ENCODE assay signal across 19 cellular contexts in genomic region chr13:99392126-99392805, GRCh38.
DNase-seq lines count a peak whose midpoint lies in the region; ATAC-seq and TF ChIP-seq lines count a peak whose summit lies in the region.
"Had no signal": no experiment of that assay in that cellular context is flagged by ENCODE, and none has a peak within 500 bp of the region (broad histone marks: within the 10 kb centered on the region; RNA-seq: fewer than 3 reads in every experiment).

No MANE protein-coding gene starts in this region.

- H3K4me2 ChIP-seq in BLaER1 treated with 17β-estradiol and CSF1 and Interleukin-3, amounts not matched to agents 10 nM and 100 nM: peak overlapping the region in 10 of 11 experiments; percentile 1 to 84 (median 66); a peak in 19 of 22 replicates
- H3K4me2 ChIP-seq in osteoblast (ENCODE audit: insufficient read depth, low read length): no peak overlapping the region

- no peak for ATAC-seq in activated CD8-positive, alpha-beta T cell treated with anti-CD3 and anti-CD28 coated beads for 36 hours
- ATAC-seq in activated CD8-positive, alpha-beta T cell treated with anti-CD3 and anti-CD28 coated beads, Interleukin-2, amount 10 ng/mL, durations not matched to agents 7 days and 5 days: no peak
- no peak for ATAC-seq in GM19452 (IDR thresholded peaks at IDR 0.05; ENCODE audit: unreplicated experiment)
- ATAC-seq: GM12878, HCT116, PC-3 had no signal

- intact Hi-C loops in activated CD8-positive, alpha-beta T cell treated with anti-CD3 and anti-CD28 coated beads for 36 hours (cut with micrococcal nuclease): no loop called here

- DNase-seq in activated CD8-positive, alpha-beta T cell treated with anti-CD3 and anti-CD28 coated beads for 36 hours: peak; percentile 0
- no peak for DNase-seq in activated CD8-positive, alpha-beta T cell treated with anti-CD3 and anti-CD28 coated beads, Interleukin-2, amount 10 ng/mL, durations not matched to agents 7 days and 5 days
- peak; percentile 43 for DNase-seq in activated CD8-positive, alpha-beta memory T cell treated with anti-CD3 and anti-CD28 coated beads, Interleukin-2, amount 50 U/mL, for 48 hours
- DNase-seq in osteoblast (ENCODE audit: insufficient read length, low spot score, missing footprints) (peak; percentile 37), kidney tubule cell (ENCODE audit: low spot score) (no peak)
- DNase-seq: C1 segment of cervical spinal cord, DMS 273 treated with DMSO at 0.1 percent for 48 hours, GDM1, Kasumi-1, NCI-H187 treated with DMSO at 0.1 percent for 48 hours, NCI-H446 treated with DMSO at 0.1 percent for 48 hours, NCI-H748 treated with DMSO at 0.1 percent for 48 hours, PC-3 had no signal

- CTCF ChIA-PET in activated CD8-positive, alpha-beta T cell treated with anti-CD3 and anti-CD28 coated beads for 36 hours (lab: Charles Lee): interaction anchor here (1.0 to 19.3 kb wide), 4 partner anchors 13 to 216 kb away, joined by 3 to 395 read pairs (median 8); no protein-coding TSS in a partner anchor
- CTCF ChIA-PET in activated CD8-positive, alpha-beta T cell treated with anti-CD3 and anti-CD28 coated beads, Interleukin-2, amount 10 ng/mL, durations not matched to agents 7 days and 5 days (lab: Charles Lee): interaction anchor here (0.7 to 4.4 kb wide), 5 partner anchors 43 to 216 kb away, joined by 3 to 23 read pairs (median 4); no protein-coding TSS in a partner anchor

- POLR2A ChIA-PET in activated CD8-positive, alpha-beta T cell treated with anti-CD3 and anti-CD28 coated beads for 36 hours (lab: Charles Lee): interaction anchor here (0.9 to 1.5 kb wide), 3 partner anchors 11 to 139 kb away, joined by 3 to 4 read pairs (median 3); no protein-coding TSS in a partner anchor
- POLR2A ChIA-PET in activated CD8-positive, alpha-beta T cell treated with anti-CD3 and anti-CD28 coated beads, Interleukin-2, amount 10 ng/mL, durations not matched to agents 7 days and 5 days (lab: Charles Lee): no interaction called here

- peaks cover 18 to 43% (median 38%) of the 10 kb centered on the region in 10 experiments for H3K4me1 ChIP-seq in BLaER1 treated with 17β-estradiol and CSF1 and Interleukin-3, amounts not matched to agents 10 nM and 100 nM
- no peaks in the 10 kb centered on the region for H3K4me1 ChIP-seq in osteoblast (ENCODE audit: insufficient read depth, low read length)

- no peak overlapping the region for H3K4me3 Mint-ChIP-seq in activated CD8-positive, alpha-beta T cell treated with anti-CD3 and anti-CD28 coated beads for 36 hours
- H3K4me3 Mint-ChIP-seq in activated CD8-positive, alpha-beta T cell treated with anti-CD3 and anti-CD28 coated beads, Interleukin-2, amount 10 ng/mL, durations not matched to agents 7 days and 5 days: no peak overlapping the region
- H3K4me3 Mint-ChIP-seq: IgD-negative memory B cell had no signal

- no peak for TF ChIP-seq CTCF in activated CD8-positive, alpha-beta T cell treated with anti-CD3 and anti-CD28 coated beads for 36 hours (IDR thresholded peaks at IDR 0.05)
- no peak for TF ChIP-seq CTCF in osteoblast (IDR thresholded peaks at IDR 0.05; ENCODE audit: extremely low read depth, low read depth, low read length)

- H3K27ac Mint-ChIP-seq in activated CD8-positive, alpha-beta T cell treated with anti-CD3 and anti-CD28 coated beads for 36 hours: no peak overlapping the region
- H3K27ac Mint-ChIP-seq in activated CD8-positive, alpha-beta T cell treated with anti-CD3 and anti-CD28 coated beads, Interleukin-2, amount 10 ng/mL, durations not matched to agents 7 days and 5 days: no peak overlapping the region

- H3K9me3 Mint-ChIP-seq in activated CD8-positive, alpha-beta T cell treated with anti-CD3 and anti-CD28 coated beads for 36 hours: no peaks in the 10 kb centered on the region
- no peaks in the 10 kb centered on the region for H3K9me3 Mint-ChIP-seq in activated CD8-positive, alpha-beta T cell treated with anti-CD3 and anti-CD28 coated beads, Interleukin-2, amount 10 ng/mL, durations not matched to agents 7 days and 5 days (ENCODE audit: insufficient read depth)
- H3K9me3 Mint-ChIP-seq: IgD-negative memory B cell had no signal

- H3K9me3 ChIP-seq in BLaER1 treated with 17β-estradiol and CSF1 and Interleukin-3, amounts not matched to agents 10 nM and 100 nM (replicated peaks in 1 of 11): no peaks in the 10 kb centered on the region
- H3K9me3 ChIP-seq in osteoblast (ENCODE audit: low read depth, low read length): no peaks in the 10 kb centered on the region

- H2AFZ ChIP-seq in osteoblast (ENCODE audit: low read length): no peak overlapping the region

- H3K27me3 Mint-ChIP-seq in activated CD8-positive, alpha-beta T cell treated with anti-CD3 and anti-CD28 coated beads for 36 hours: no peaks in the 10 kb centered on the region
- no peaks in the 10 kb centered on the region for H3K27me3 Mint-ChIP-seq in activated CD8-positive, alpha-beta T cell treated with anti-CD3 and anti-CD28 coated beads, Interleukin-2, amount 10 ng/mL, durations not matched to agents 7 days and 5 days (ENCODE audit: low read depth)
- H3K27me3 Mint-ChIP-seq: IgD-negative memory B cell had no signal

- peak overlapping the region in 1 of 11 experiments; percentile 31; a peak in 2 of 22 replicates for H3K27ac ChIP-seq in BLaER1 treated with 17β-estradiol and CSF1 and Interleukin-3, amounts not matched to agents 10 nM and 100 nM
- H3K27ac ChIP-seq in osteoblast (ENCODE audit: low read depth, low read length): no peak overlapping the region
- H3K27ac ChIP-seq: HL-60 had no signal

- H3K27me3 ChIP-seq in BLaER1 treated with 17β-estradiol and CSF1 and Interleukin-3, amounts not matched to agents 10 nM and 100 nM: no peaks in the 10 kb centered on the region
- no peaks in the 10 kb centered on the region for H3K27me3 ChIP-seq in osteoblast (ENCODE audit: insufficient read depth, low read length)

- peaks cover 10% of the 10 kb centered on the region for H3K36me3 Mint-ChIP-seq in activated CD8-positive, alpha-beta T cell treated with anti-CD3 and anti-CD28 coated beads for 36 hours (ENCODE audit: low read depth)
- peaks cover 7% of the 10 kb centered on the region for H3K36me3 Mint-ChIP-seq in activated CD8-positive, alpha-beta T cell treated with anti-CD3 and anti-CD28 coated beads, Interleukin-2, amount 10 ng/mL, durations not matched to agents 7 days and 5 days (ENCODE audit: low read depth)

- H3K9ac ChIP-seq in BLaER1 treated with 17β-estradiol and CSF1 and Interleukin-3, amounts not matched to agents 10 nM and 100 nM: peak overlapping the region in 1 of 11 experiments; percentile 0; a peak in 1 of 22 replicates

- H4K20me1 ChIP-seq in BLaER1 treated with 17β-estradiol and CSF1 and Interleukin-3, amounts not matched to agents 10 nM and 100 nM: peaks cover 0 to 8% (median 0%) of the 10 kb centered on the region in 11 experiments; a peak in 2 of 22 replicates
- no peaks in the 10 kb centered on the region for H4K20me1 ChIP-seq in osteoblast (ENCODE audit: insufficient read depth, low read length)

- no peaks in the 10 kb centered on the region for H3K79me2 ChIP-seq in osteoblast (ENCODE audit: insufficient read depth, low read length)

- H3K4me1 Mint-ChIP-seq in activated CD8-positive, alpha-beta T cell treated with anti-CD3 and anti-CD28 coated beads for 36 hours (ENCODE audit: low read depth): peaks cover 40% of the 10 kb centered on the region
- peaks cover 18% of the 10 kb centered on the region for H3K4me1 Mint-ChIP-seq in activated CD8-positive, alpha-beta T cell treated with anti-CD3 and anti-CD28 coated beads, Interleukin-2, amount 10 ng/mL, durations not matched to agents 7 days and 5 days (ENCODE audit: low read depth)

- H3K4me3 ChIP-seq in BLaER1 treated with 17β-estradiol and CSF1 and Interleukin-3, amounts not matched to agents 10 nM and 100 nM: no peak overlapping the region
- H3K4me3 ChIP-seq in osteoblast (ENCODE audit: insufficient read depth, low read length): no peak overlapping the region
- H3K4me3 ChIP-seq: GM12878 had no signal

- peaks cover 0 to 21% (median 4%) of the 10 kb centered on the region in 11 experiments; a peak in 8 of 22 replicates for H3K36me3 ChIP-seq in BLaER1 treated with 17β-estradiol and CSF1 and Interleukin-3, amounts not matched to agents 10 nM and 100 nM
- H3K36me3 ChIP-seq in osteoblast (ENCODE audit: insufficient read depth, low read length): no peaks in the 10 kb centered on the region

Comparison
In these comparisons a context has a peak if more than half of its experiments do, and no peak if none do; other contexts are left out.
1. DNase-seq: peak in activated CD8-positive, alpha-beta T cell treated with anti-CD3 and anti-CD28 coated beads for 36 hours (single experiment), activated CD8-positive, alpha-beta memory T cell treated with anti-CD3 and anti-CD28 coated beads, Interleukin-2, amount 50 U/mL, for 48 hours (single experiment) and osteoblast (single experiment); none in activated CD8-positive, alpha-beta T cell treated with anti-CD3 and anti-CD28 coated beads, Interleukin-2, amount 10 ng/mL, durations not matched to agents 7 days and 5 days (single experiment) and kidney tubule cell (single experiment).